14 cellular contexts compared by ENCODE assay signal in the genomic region with DNA sequence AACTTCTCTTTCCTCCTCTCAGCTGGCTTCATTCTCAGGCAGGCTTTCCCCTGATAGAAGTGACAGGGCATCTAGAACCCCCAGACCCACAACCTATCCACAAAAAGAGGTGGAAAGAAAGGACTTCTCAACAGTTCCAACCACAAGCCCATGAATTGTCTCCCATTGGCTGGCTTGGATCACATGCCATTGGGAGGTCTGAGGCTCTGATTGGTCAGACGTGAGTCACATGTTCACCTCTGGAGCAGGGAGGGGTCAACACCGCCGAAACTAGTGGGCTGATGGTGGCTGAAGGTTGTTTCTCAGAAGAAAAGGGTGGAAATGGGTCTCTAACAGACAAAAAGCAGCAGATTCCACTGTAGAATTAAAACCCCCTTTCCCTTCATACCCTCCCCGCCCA. TPM values are rescaled to one million over a fixed set of nuclear protein-coding genes. Genes with fewer than 3 reads are reported as not detected.
A peak's percentile ranks its signal among the peaks of the same experiment; 100 is the strongest.
DNase-seq lines count a peak whose midpoint lies in the region; ATAC-seq, FAIRE-seq and TF ChIP-seq lines count a peak whose summit lies in the region.
"Had no signal": no experiment of that assay in that cellular context is flagged by ENCODE, and none has a peak within 500 bp of the region (broad histone marks: within the 10 kb centered on the region; RNA-seq: fewer than 3 reads in every experiment).

No MANE protein-coding gene starts in this region.

- FAIRE-seq in HepG2 (lab: Jason Lieb, UNC) = no peak
- FAIRE-seq: islet of Langerhans had no signal

- intact Hi-C loops in HepG2 (cut with micrococcal nuclease; ENCODE audit: unreplicated experiment) (no loop called here), right lobe of liver (cut with DNase I) (no loop called here), vagina (cut with DNase I) (loop anchor here (5.0 kb wide), 1 partner anchor 432 kb away; no protein-coding TSS in a partner anchor)

- no TSS peak for BruUV-seq in HepG2 (replicated peaks; lab: Mats Ljungman, UMichigan)

- H4K20me1 ChIP-seq in HepG2 (ENCODE audit: insufficient read depth, low read length) = no peaks in the 10 kb centered on the region
- no peaks in the 10 kb centered on the region for H4K20me1 ChIP-seq in SK-N-SH (ENCODE audit: insufficient read depth)
- H4K20me1 ChIP-seq in hepatocyte (ENCODE audit: insufficient read depth, poor library complexity, severe bottlenecking) = no peaks in the 10 kb centered on the region

- H3K9me2 ChIP-seq in SK-N-SH = no peaks in the 10 kb centered on the region
- H3K9me2 ChIP-seq in hepatocyte (replicated peaks; ENCODE audit: insufficient read depth) = no peaks in the 10 kb centered on the region

- no peak for DNase-seq in HepG2 (ENCODE audit: low spot score)
- no peak for DNase-seq in right lobe of liver
- peak; percentile 52 for DNase-seq in SK-N-SH
- no peak for DNase-seq in hepatocyte (ENCODE audit: low spot score)
- DNase-seq in vagina (ENCODE audit: extremely low spot score in 2 of 2) = no peak
- no peak for DNase-seq in NCI-H524 treated with DMSO at 0.1 percent for 48 hours (lab: John Stamatoyannopoulos, UW)
- DNase-seq in GM20000 (ENCODE audit: low spot score) = no peak
- DNase-seq: activated B cell treated with CpG ODN at 0.5 μM for 24 hours, C1 segment of cervical spinal cord, dermis blood vessel endothelial cell, occipital lobe had no signal

- H3K4me2 ChIP-seq in HepG2 (ENCODE audit: low read depth, low read length) (no peak overlapping the region), SK-N-SH (no peak overlapping the region), hepatocyte (no peak overlapping the region)

- in situ Hi-C loops in HepG2 (cut with HindIII; ENCODE audit: extremely low pct_ligation_motif_present, low pct_unique_long_range_greater_than_20kb) = loop anchor here (25.0 kb wide), 1 partner anchor 788 kb away; no protein-coding TSS in a partner anchor

- no peak overlapping the region for H3K4me3 ChIP-seq in HepG2 (replicated peaks in 1 of 3; ENCODE audit: insufficient read depth in 1 of 3, low read depth in 2 of 3, low read length in 3 of 3)
- no peak overlapping the region for H3K4me3 ChIP-seq in right lobe of liver
- H3K4me3 ChIP-seq in SK-N-SH (ENCODE audit: low read depth in 2 of 2, low read length in 1 of 2) = peak overlapping the region in 1 of 2 experiments; percentile 21; a peak in 1 of 4 replicates
- H3K4me3 ChIP-seq in hepatocyte = no peak overlapping the region
- no peak overlapping the region for H3K4me3 ChIP-seq in vagina

- POLR2A ChIA-PET in HepG2 (lab: Yijun Ruan, JAX) (no interaction called here), SK-N-SH (lab: Yijun Ruan, JAX) (no interaction called here)

- H3K79me2 ChIP-seq in HepG2 (ENCODE audit: insufficient read depth, low read length) (no peaks in the 10 kb centered on the region), SK-N-SH (ENCODE audit: insufficient read depth) (no peaks in the 10 kb centered on the region), hepatocyte (no peaks in the 10 kb centered on the region)

- H3K9ac ChIP-seq in HepG2 (ENCODE audit: insufficient read depth, low read depth, low read length) = no peak overlapping the region
- H3K9ac ChIP-seq in SK-N-SH = no peak overlapping the region

- WGBS in HepG2 (ENCODE audit: low lambda C conversion rate) = 97% methylated on average over 4 of the region's 4 CpGs
- WGBS in right lobe of liver (ENCODE audit: insufficient coverage, low coverage, low lambda C conversion rate, missing lambda C conversion rate) = 78% methylated on average over 4 of the region's 4 CpGs
- 23% methylated on average over 4 of the region's 4 CpGs for WGBS in SK-N-SH (ENCODE audit: low lambda C conversion rate)
- 98% methylated on average over 4 of the region's 4 CpGs for WGBS in hepatocyte (ENCODE audit: low lambda C conversion rate, missing lambda C conversion rate)

- H3K27me3 ChIP-seq in HepG2 (ENCODE audit: control insufficient read depth in 1 of 2, insufficient read depth in 2 of 2, low read length in 2 of 2) (no peaks in the 10 kb centered on the region), right lobe of liver (no peaks in the 10 kb centered on the region), SK-N-SH (ENCODE audit: insufficient read depth) (no peaks in the 10 kb centered on the region), hepatocyte (no peaks in the 10 kb centered on the region), vagina (no peaks in the 10 kb centered on the region)

- H3K27ac ChIP-seq in HepG2 (ENCODE audit: extremely low read length, insufficient read depth, low read length) = no peak overlapping the region
- H3K27ac ChIP-seq in right lobe of liver = no peak overlapping the region
- 0 out of 4 replicates have a peak overlapping the region, but pooled peaks of 1 of the 2 experiments have one; percentile 33 for H3K27ac ChIP-seq in SK-N-SH (ENCODE audit: low read depth in 2 of 2, low read length in 1 of 2)
- peak overlapping the region; percentile 41 for H3K27ac ChIP-seq in hepatocyte
- peak overlapping the region; percentile 60 for H3K27ac ChIP-seq in vagina

- peaks cover 3% of the 10 kb centered on the region for H3F3A ChIP-seq in SK-N-SH (replicated peaks; ENCODE audit: insufficient read depth)

- H3K9me3 ChIP-seq in HepG2 (ENCODE audit: low read length) = no peaks in the 10 kb centered on the region
- no peaks in the 10 kb centered on the region for H3K9me3 ChIP-seq in right lobe of liver
- H3K9me3 ChIP-seq in SK-N-SH = no peaks in the 10 kb centered on the region
- H3K9me3 ChIP-seq in hepatocyte (ENCODE audit: low read depth) = no peaks in the 10 kb centered on the region
- H3K9me3 ChIP-seq in vagina = no peaks in the 10 kb centered on the region

- peaks cover 0 to 7% of the 10 kb centered on the region in 2 experiments; a peak in 4 of 5 replicates for H3K36me3 ChIP-seq in HepG2 (replicated peaks in 1 of 2; ENCODE audit: control insufficient read depth in 1 of 2, insufficient read depth in 2 of 2, low read length in 2 of 2)
- H3K36me3 ChIP-seq in right lobe of liver = no peaks in the 10 kb centered on the region
- H3K36me3 ChIP-seq in SK-N-SH (replicated peaks in 1 of 2; ENCODE audit: control insufficient read depth in 1 of 2, insufficient read depth in 2 of 2, low read length in 1 of 2) = no peaks in the 10 kb centered on the region
- no peaks in the 10 kb centered on the region for H3K36me3 ChIP-seq in hepatocyte (replicated peaks; ENCODE audit: insufficient read depth, low read depth)
- H3K36me3 ChIP-seq in vagina = peaks cover 0 to 4% of the 10 kb centered on the region in 2 donors

- no peak for TF ChIP-seq POLR2A in HepG2 (IDR thresholded peaks at IDR 0.05; ENCODE audit: insufficient read depth in 1 of 2, low read depth in 2 of 2, low read length in 2 of 2)
- TF ChIP-seq POLR2A in right lobe of liver (IDR thresholded peaks at IDR 0.05) = no peak
- TF ChIP-seq POLR2A in vagina (IDR thresholded peaks at IDR 0.05) = no peak

- TF ChIP-seq CTCF in HepG2 (CRISPR knock-in tag; IDR thresholded peaks at IDR 0.05) (no peak), right lobe of liver (IDR thresholded peaks at IDR 0.05) (no peak), SK-N-SH (IDR thresholded peaks at IDR 0.05) (no peak), hepatocyte (IDR thresholded peaks at IDR 0.05; ENCODE audit: poor library complexity) (no peak), vagina (IDR thresholded peaks at IDR 0.05) (no peak), GM20000 (IDR thresholded peaks at IDR 0.05; ENCODE audit: extremely low read depth, missing control alignments) (no peak)

- ATAC-seq in HepG2 = no peak
- ATAC-seq in right lobe of liver = no peak
- no peak for ATAC-seq in GM18502 (IDR thresholded peaks at IDR 0.05; ENCODE audit: poor library complexity, unreplicated experiment)
- ATAC-seq: activated T-helper 17 cell treated with anti-CD3 and anti-CD28 coated beads, Interleukin-2, amount 50 U/mL, for 72 hours had no signal

- no peak for TF ChIP-seq RAD21 in HepG2 (CRISPR knock-in tag; IDR thresholded peaks at IDR 0.05)
- no peak for TF ChIP-seq RAD21 in SK-N-SH (IDR thresholded peaks at IDR 0.05; ENCODE audit: low read length)

- CTCF ChIA-PET in HepG2 (lab: Yijun Ruan, JAX; ENCODE audit: low intra/inter-chr PET ratio, low total read pairs) = no interaction called here
- CTCF ChIA-PET in SK-N-SH (lab: Yijun Ruan, JAX) = no interaction called here

- TF ChIP-seq EP300 in HepG2 (IDR thresholded peaks at IDR 0.05; ENCODE audit: low read depth in 2 of 2, low read length in 2 of 2) (no peak), HepG2 (CRISPR knock-in tag; IDR thresholded peaks at IDR 0.05; ENCODE audit: borderline replicate concordance) (no peak), SK-N-SH (IDR thresholded peaks at IDR 0.05; ENCODE audit: borderline replicate concordance in 1 of 2, low read depth in 1 of 2, low read length in 1 of 2) (no peak)

- H2AFZ ChIP-seq in HepG2 (ENCODE audit: low read length) = no peak overlapping the region
- H2AFZ ChIP-seq in SK-N-SH (ENCODE audit: low read depth) = no peak overlapping the region
- no peak overlapping the region for H2AFZ ChIP-seq in hepatocyte

- H3K4me1 ChIP-seq in HepG2 (ENCODE audit: insufficient read depth, low read length) (peaks cover 6% of the 10 kb centered on the region), right lobe of liver (no peaks in the 10 kb centered on the region), SK-N-SH (ENCODE audit: control insufficient read depth in 1 of 2, insufficient read depth in 2 of 2, low read depth in 1 of 2, low read length in 1 of 2) (no peaks in the 10 kb centered on the region; a peak in 1 of 4 replicates), hepatocyte (ENCODE audit: insufficient read depth) (no peaks in the 10 kb centered on the region), vagina (no peaks in the 10 kb centered on the region)

RNA-seq across cellular contexts. Expression of gene DRAM1, which starts 47.3 kb away (rescaled TPM):
- 18.1 and 20.9 TPM in 2 replicates for total RNA-seq in HepG2 (2016; rRNA removed; fragmentation: Illumina TruSeq; extraction: Trizol)
- total RNA-seq in HepG2 (2016; cell fraction: cytosol; rRNA removed; fragmentation: Illumina TruSeq; extraction: Trizol; ENCODE audit: low read depth) = 11.5 and 14.6 TPM in 2 replicates
- 15.8 and 19.6 TPM in 2 replicates for total RNA-seq in HepG2 (2016; cell fraction: insoluble cytoplasmic fraction; rRNA removed; fragmentation: Illumina TruSeq; extraction: Trizol)
- total RNA-seq in HepG2 (2016; cell fraction: membrane; rRNA removed; fragmentation: Illumina TruSeq; extraction: Trizol) = 26.0 and 26.2 TPM in 2 replicates
- 20.6 and 21.4 TPM in 2 replicates for total RNA-seq in HepG2 (2016; cell fraction: nucleus; rRNA removed; fragmentation: Illumina TruSeq; extraction: Trizol)
- polyA plus RNA-seq in HepG2 (2011; rRNA removed) = 31.2 and 32.6 TPM in 2 replicates
- 23.6 and 32.3 TPM in 2 replicates for polyA plus RNA-seq in HepG2 (2011; cell fraction: cytosol; rRNA removed)
- 11.3 and 11.9 TPM in 2 replicates for polyA plus RNA-seq in HepG2 (2011; cell fraction: nucleus; rRNA removed)
- polyA plus RNA-seq in HepG2 (2012) = 20.1 and 41.9 TPM in 2 replicates
- 18.7 and 22.4 TPM in 2 replicates for polyA plus RNA-seq in HepG2 (2016; cell fraction: cytosol; fragmentation: Illumina TruSeq; extraction: Trizol; ENCODE audit: low read depth)
- polyA plus RNA-seq in HepG2 (2016; cell fraction: insoluble cytoplasmic fraction; fragmentation: Illumina TruSeq; extraction: Trizol; ENCODE audit: low read depth) = 19.3 and 21.9 TPM in 2 replicates
- polyA plus RNA-seq in HepG2 (2016; cell fraction: membrane; fragmentation: Illumina TruSeq; extraction: Trizol; ENCODE audit: low read depth) = 22.0 and 22.8 TPM in 2 replicates
- polyA plus RNA-seq in HepG2 (2016; cell fraction: nucleus; fragmentation: Illumina TruSeq; extraction: Trizol; ENCODE audit: insufficient read depth, low read depth) = 32.2 and 34.3 TPM in 2 replicates
- polyA minus RNA-seq in HepG2 (2011; rRNA and poly(A)+ RNA removed; ENCODE audit: low replicate concordance) = 30.9 and 36.6 TPM in 2 replicates
- polyA minus RNA-seq in HepG2 (2011; cell fraction: cytosol; rRNA and poly(A)+ RNA removed) = 22.9 and 27.9 TPM in 2 replicates
- 34.3 and 35.8 TPM in 2 replicates for polyA minus RNA-seq in HepG2 (2011; cell fraction: nucleus; rRNA and poly(A)+ RNA removed)
- 10 to 100 TPM in 1 of 6 experiments, 1 to 10 TPM in 5; 2.2 to 11.3 (median 4.3) TPM for total RNA-seq in right lobe of liver
- 37.4 and 61.1 TPM in 2 replicates for polyA plus RNA-seq in SK-N-SH (2012; rRNA removed)
- polyA plus RNA-seq in SK-N-SH (2012; cell fraction: cytosol; rRNA removed) = 63.1 and 64.3 TPM in 2 replicates
- polyA plus RNA-seq in SK-N-SH (2012; cell fraction: nucleus; rRNA removed) = 23.4 and 39.3 TPM in 2 replicates
- total RNA-seq in hepatocyte = 24.0 and 26.0 TPM in 2 replicates
- 27.2 and 28.2 TPM in 2 replicates for polyA plus RNA-seq in hepatocyte
- 18.9 TPM for total RNA-seq in vagina

Comparison
In these comparisons a context has a peak if more than half of its experiments do, and no peak if none do; other contexts are left out.
1. H3K27ac ChIP-seq: peak in hepatocyte (single experiment) and vagina (single experiment); none in HepG2 (single experiment) and right lobe of liver (0 of 3).
2. Of the 25 proteins assayed by ChIP-seq in both HepG2 and SK-N-SH: peak only in HepG2: none; only in SK-N-SH: USF2; in both: none; in neither: 24.